In genomic region chr2:88627055-88627855, GRCh38 we compare ENCODE assay signal across 1 cellular context.
TF ChIP-seq lines count a peak whose summit lies in the region.

Gene EIF2AK3, minus strand, starts transcription at chr2:88627464. Its CDS starts 190 bp downstream, at chr2:88627274.

TF ChIP-seq in A549, 52 proteins besides CTCF, POLR2A, EP300 and RAD21 (continued from another document):
- TF ChIP-seq REST (IDR thresholded peaks at IDR 0.05) (no peak), TFCP2L1 (CRISPR knock-in tag; IDR thresholded peaks at IDR 0.05) (no peak), SREBF2 (IDR thresholded peaks at IDR 0.05) (no peak), BHLHE40 (IDR thresholded peaks at IDR 0.05; ENCODE audit: low read depth, low read length) (no peak), HEYL (CRISPR knock-in tag; IDR thresholded peaks at IDR 0.05) (no peak), HDAC2 (IDR thresholded peaks at IDR 0.05) (no peak), CEBPB (IDR thresholded peaks at IDR 0.05) (peak in 1 of 2 experiments; percentile 26; a peak in 1 of 4 replicates), POLR2AphosphoS2 (conservative IDR thresholded peaks at IDR 0.05; ENCODE audit: low read length) (no peak), NFE2L2 (conservative IDR thresholded peaks at IDR 0.05; ENCODE audit: low read length) (no peak), ZC3H11A (IDR thresholded peaks at IDR 0.05) (no peak), PHF8 (IDR thresholded peaks at IDR 0.05; ENCODE audit: borderline replicate concordance, low read depth) (peak; percentile 77), RARB (CRISPR knock-in tag; IDR thresholded peaks at IDR 0.05) (no peak), CBX2 (IDR thresholded peaks at IDR 0.05; ENCODE audit: borderline replicate concordance, low read depth) (no peak), KDM5A (IDR thresholded peaks at IDR 0.05) (no peak), HOXA7 (CRISPR knock-in tag; IDR thresholded peaks at IDR 0.05) (no peak), ZSCAN20 (CRISPR knock-in tag; IDR thresholded peaks at IDR 0.05) (no peak), MAFK (IDR thresholded peaks at IDR 0.05; ENCODE audit: partially characterized antibody) (no peak), CHD4 (IDR thresholded peaks at IDR 0.05; ENCODE audit: borderline replicate concordance) (no peak), ZNF302 (CRISPR knock-in tag; IDR thresholded peaks at IDR 0.05) (no peak), MYC (IDR thresholded peaks at IDR 0.05; ENCODE audit: borderline replicate concordance, low read length) (no peak), HES2 (IDR thresholded peaks at IDR 0.05) (no peak), KDM1A (IDR thresholded peaks at IDR 0.05; ENCODE audit: low read depth) (no peak), NPAS2 (CRISPR knock-in tag; IDR thresholded peaks at IDR 0.05; ENCODE audit: borderline replicate concordance) (no peak), ZFP36 (IDR thresholded peaks at IDR 0.05; ENCODE audit: borderline replicate concordance, partially characterized antibody) (no peak), RFX5 (IDR thresholded peaks at IDR 0.05) (peak; percentile 92), HOXB5 (CRISPR knock-in tag; IDR thresholded peaks at IDR 0.05) (peak; percentile 31; the same call in 1 of the 2 replicates), ESRRA (IDR thresholded peaks at IDR 0.05; ENCODE audit: borderline replicate concordance, low read length) (no peak), FOSB (CRISPR knock-in tag; IDR thresholded peaks at IDR 0.05) (no peak), JUNB (IDR thresholded peaks at IDR 0.05) (no peak), MAZ (IDR thresholded peaks at IDR 0.05; ENCODE audit: borderline replicate concordance, low read depth, low read length) (no peak), TP53 (CRISPR knock-in tag; IDR thresholded peaks at IDR 0.05) (no peak), HOXB13 (CRISPR knock-in tag; IDR thresholded peaks at IDR 0.05; ENCODE audit: low read depth) (peak; percentile 81; the same call in 1 of the 2 replicates), SMC3 (IDR thresholded peaks at IDR 0.05) (no peak), CHD2 (IDR thresholded peaks at IDR 0.05; ENCODE audit: low read length, partially characterized antibody) (peak; percentile 55), RCOR1 (IDR thresholded peaks at IDR 0.05; ENCODE audit: low read depth, low read length) (no peak), NR3C1 (IDR thresholded peaks at IDR 0.05) (no peak), CBX8 (IDR thresholded peaks at IDR 0.05) (no peak), EHF (CRISPR knock-in tag; IDR thresholded peaks at IDR 0.05) (no peak), ATOH8 (CRISPR knock-in tag; IDR thresholded peaks at IDR 0.05; ENCODE audit: low read depth) (0 out of 2 replicates have a peak, but pooled peaks have one; percentile 34)
- TF ChIP-seq, protein P1, sequence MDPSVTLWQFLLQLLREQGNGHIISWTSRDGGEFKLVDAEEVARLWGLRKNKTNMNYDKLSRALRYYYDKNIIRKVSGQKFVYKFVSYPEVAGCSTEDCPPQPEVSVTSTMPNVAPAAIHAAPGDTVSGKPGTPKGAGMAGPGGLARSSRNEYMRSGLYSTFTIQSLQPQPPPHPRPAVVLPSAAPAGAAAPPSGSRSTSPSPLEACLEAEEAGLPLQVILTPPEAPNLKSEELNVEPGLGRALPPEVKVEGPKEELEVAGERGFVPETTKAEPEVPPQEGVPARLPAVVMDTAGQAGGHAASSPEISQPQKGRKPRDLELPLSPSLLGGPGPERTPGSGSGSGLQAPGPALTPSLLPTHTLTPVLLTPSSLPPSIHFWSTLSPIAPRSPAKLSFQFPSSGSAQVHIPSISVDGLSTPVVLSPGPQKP (IDR thresholded peaks at IDR 0.05; ENCODE audit: low read depth, low read length) = no peak
- TF ChIP-seq, protein P2, sequence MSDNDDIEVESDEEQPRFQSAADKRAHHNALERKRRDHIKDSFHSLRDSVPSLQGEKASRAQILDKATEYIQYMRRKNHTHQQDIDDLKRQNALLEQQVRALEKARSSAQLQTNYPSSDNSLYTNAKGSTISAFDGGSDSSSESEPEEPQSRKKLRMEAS (IDR thresholded peaks at IDR 0.05) = no peak
- TF ChIP-seq, protein P3, sequence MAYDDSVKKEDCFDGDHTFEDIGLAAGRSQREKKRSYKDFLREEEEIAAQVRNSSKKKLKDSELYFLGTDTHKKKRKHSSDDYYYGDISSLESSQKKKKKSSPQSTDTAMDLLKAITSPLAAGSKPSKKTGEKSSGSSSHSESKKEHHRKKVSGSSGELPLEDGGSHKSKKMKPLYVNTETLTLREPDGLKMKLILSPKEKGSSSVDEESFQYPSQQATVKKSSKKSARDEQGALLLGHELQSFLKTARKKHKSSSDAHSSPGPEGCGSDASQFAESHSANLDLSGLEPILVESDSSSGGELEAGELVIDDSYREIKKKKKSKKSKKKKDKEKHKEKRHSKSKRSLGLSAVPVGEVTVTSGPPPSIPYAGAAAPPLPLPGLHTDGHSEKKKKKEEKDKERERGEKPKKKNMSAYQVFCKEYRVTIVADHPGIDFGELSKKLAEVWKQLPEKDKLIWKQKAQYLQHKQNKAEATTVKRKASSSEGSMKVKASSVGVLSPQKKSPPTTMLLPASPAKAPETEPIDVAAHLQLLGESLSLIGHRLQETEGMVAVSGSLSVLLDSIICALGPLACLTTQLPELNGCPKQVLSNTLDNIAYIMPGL (CRISPR knock-in tag; IDR thresholded peaks at IDR 0.05; ENCODE audit: borderline replicate concordance) = no peak
- TF ChIP-seq, protein P4, sequence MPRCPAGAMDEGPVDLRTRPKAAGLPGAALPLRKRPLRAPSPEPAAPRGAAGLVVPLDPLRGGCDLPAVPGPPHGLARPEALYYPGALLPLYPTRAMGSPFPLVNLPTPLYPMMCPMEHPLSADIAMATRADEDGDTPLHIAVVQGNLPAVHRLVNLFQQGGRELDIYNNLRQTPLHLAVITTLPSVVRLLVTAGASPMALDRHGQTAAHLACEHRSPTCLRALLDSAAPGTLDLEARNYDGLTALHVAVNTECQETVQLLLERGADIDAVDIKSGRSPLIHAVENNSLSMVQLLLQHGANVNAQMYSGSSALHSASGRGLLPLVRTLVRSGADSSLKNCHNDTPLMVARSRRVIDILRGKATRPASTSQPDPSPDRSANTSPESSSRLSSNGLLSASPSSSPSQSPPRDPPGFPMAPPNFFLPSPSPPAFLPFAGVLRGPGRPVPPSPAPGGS (IDR thresholded peaks at IDR 0.05) = no peak
TF ChIP-seq in A549: peak in this region for 9.
